ENCODE assay signal across 16 cellular contexts in the genomic region with DNA sequence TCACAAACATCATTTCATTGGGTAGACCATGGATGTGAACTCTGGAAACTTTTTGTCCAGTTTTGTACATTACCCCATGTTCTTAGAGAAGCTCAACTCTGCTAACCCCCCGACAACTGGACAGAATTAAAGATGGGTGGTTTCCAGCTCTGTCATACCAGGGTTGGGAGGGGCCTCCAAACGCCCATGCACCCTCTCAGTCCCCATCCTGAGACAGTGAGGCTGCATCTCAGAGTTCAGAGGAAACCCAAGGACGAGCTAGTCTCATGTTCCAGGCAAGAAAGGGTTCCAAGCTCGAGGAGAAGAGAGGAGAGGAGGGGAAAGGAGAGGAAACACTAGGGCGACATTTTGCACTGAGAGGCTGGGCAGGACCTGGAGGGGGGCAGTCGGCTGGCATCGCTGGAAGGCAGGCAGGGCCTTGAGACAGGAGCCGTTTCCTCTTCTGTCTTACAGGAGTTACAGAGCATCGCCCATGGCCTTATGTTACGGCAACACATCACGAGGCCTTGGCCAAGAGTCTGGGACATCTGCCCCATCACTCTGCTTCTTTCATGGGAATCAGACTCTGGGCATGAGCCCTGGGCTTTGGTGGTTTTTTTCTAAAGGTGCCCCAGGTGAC. TPM values are rescaled to one million over a fixed set of nuclear protein-coding genes. Genes with fewer than 3 reads are reported as not detected.
DNase-seq lines count a peak whose midpoint lies in the region; ATAC-seq and TF ChIP-seq lines count a peak whose summit lies in the region.
"Had no signal": no experiment of that assay in that cellular context is flagged by ENCODE, and none has a peak within 500 bp of the region (broad histone marks: within the 10 kb centered on the region; RNA-seq: fewer than 3 reads in every experiment).

No MANE protein-coding gene starts in this region.

- H3K36me3 Mint-ChIP-seq in T-helper 17 cell (ENCODE audit: low read depth): peaks cover 9% of the 10 kb centered on the region
- H3K36me3 Mint-ChIP-seq: IgD-negative memory B cell had no signal

- H3K27ac ChIP-seq in gastroesophageal sphincter: peak overlapping the region in 3 of 4 donors; percentile 63 to 79 (median 68)
- H3K27ac ChIP-seq: BLaER1, psoas muscle, SK-N-MC had no signal

- TF ChIP-seq POLR2A in gastroesophageal sphincter (IDR thresholded peaks at IDR 0.05): no peak

- H3K4me3 ChIP-seq in gastroesophageal sphincter: no peak overlapping the region
- H3K4me3 ChIP-seq: BLaER1, psoas muscle, SK-N-MC had no signal

- ATAC-seq in GM19351 (IDR thresholded peaks at IDR 0.05; ENCODE audit: unreplicated experiment) (peak; percentile 41), T-helper 17 cell (peak; percentile 46), gastroesophageal sphincter (no peak)

- H3K9me3 ChIP-seq in T-helper 17 cell (ENCODE audit: control insufficient read depth, low read length, poor library complexity, severe bottlenecking): peaks cover 3% of the 10 kb centered on the region
- no peaks in the 10 kb centered on the region for H3K9me3 ChIP-seq in gastroesophageal sphincter
- H3K9me3 ChIP-seq: psoas muscle had no signal

- peaks cover 66% of the 10 kb centered on the region for H3K4me1 Mint-ChIP-seq in T-helper 17 cell

- no peaks in the 10 kb centered on the region for H3K36me3 ChIP-seq in gastroesophageal sphincter
- H3K36me3 ChIP-seq: BLaER1 had no signal

- DNase-seq in GM13977 (ENCODE audit: low spot score) (peak; percentile 60), T-helper 17 cell (no peak), NCI-H526 treated with DMSO at 0.1 percent for 48 hours (lab: John Stamatoyannopoulos, UW) (no peak), NCI-H1417 (lab: John Stamatoyannopoulos, UW) (no peak), HEK293T (ENCODE audit: extremely low spot score) (no peak)
- DNase-seq: kidney glomerular epithelial cell, NCI-H1105 treated with DMSO at 0.1 percent for 48 hours had no signal

- WGBS in gastroesophageal sphincter (ENCODE audit: low coverage in 1 of 2), 2 donors: 80 to 83% methylated on average over 1 to 7 of the region's 11 CpGs

- H3K27me3 ChIP-seq in gastroesophageal sphincter: no peaks in the 10 kb centered on the region
- H3K27me3 ChIP-seq: BLaER1 had no signal

- TF ChIP-seq CTCF in GM13977 (IDR thresholded peaks at IDR 0.05; ENCODE audit: extremely low read depth, insufficient read depth, missing control alignments): no peak
- no peak for TF ChIP-seq CTCF in gastroesophageal sphincter (IDR thresholded peaks at IDR 0.05)

- CTCF ChIA-PET in HEK293T (lab: Yijun Ruan, JAX): interaction anchor here (0.9 kb wide), 1 partner anchor 12 kb away, joined by 3 read pairs; no protein-coding TSS in a partner anchor

- H3K27me3 Mint-ChIP-seq in T-helper 17 cell: no peaks in the 10 kb centered on the region

- H3K4me3 Mint-ChIP-seq in T-helper 17 cell: no peak overlapping the region
- H3K4me3 Mint-ChIP-seq: IgD-negative memory B cell, type B pancreatic cell had no signal

- in situ Hi-C loops in GM13977 (cut with MboI; ENCODE audit: low pct_unique_long_range_greater_than_20kb, low sequenced_read_pairs, unreplicated experiment): no loop called here

- POLR2A ChIA-PET in HEK293T (lab: Yijun Ruan, JAX): no interaction called here

- peak overlapping the region; percentile 90 for H3K27ac Mint-ChIP-seq in T-helper 17 cell
- H3K27ac Mint-ChIP-seq: IgD-negative memory B cell, type B pancreatic cell had no signal

- H3K4me1 ChIP-seq in gastroesophageal sphincter: peaks cover 0 to 42% (median 14%) of the 10 kb centered on the region in 3 donors
- H3K4me1 ChIP-seq: BLaER1 had no signal

- no peak for TF ChIP-seq EP300 in gastroesophageal sphincter (IDR thresholded peaks at IDR 0.05)

TF ChIP-seq in HEK293T, 16 proteins besides CTCF, POLR2A, EP300 and RAD21:
- TF ChIP-seq BHLHE40 (IDR thresholded peaks at IDR 0.05; ENCODE audit: borderline replicate concordance): no peak
- no peak for TF ChIP-seq FOXM1 (IDR thresholded peaks at IDR 0.05; ENCODE audit: borderline replicate concordance)
- TF ChIP-seq LEF1 (IDR thresholded peaks at IDR 0.05; ENCODE audit: borderline replicate concordance): no peak
- TF ChIP-seq SUZ12 (IDR thresholded peaks at IDR 0.05): no peak
- TF ChIP-seq FOXA1 (IDR thresholded peaks at IDR 0.05): no peak
- no peak for TF ChIP-seq HDGF (IDR thresholded peaks at IDR 0.05; ENCODE audit: borderline replicate concordance)
- no peak for TF ChIP-seq TARDBP (IDR thresholded peaks at IDR 0.05)
- TF ChIP-seq SP1 (IDR thresholded peaks at IDR 0.05): no peak
- no peak for TF ChIP-seq ARNT (IDR thresholded peaks at IDR 0.05)
- TF ChIP-seq NFRKB (IDR thresholded peaks at IDR 0.05): no peak
- no peak for TF ChIP-seq L3MBTL2 (conservative IDR thresholded peaks at IDR 0.05)
- TF ChIP-seq CTBP1 (IDR thresholded peaks at IDR 0.05; ENCODE audit: borderline replicate concordance): no peak
- TF ChIP-seq ELF4 (IDR thresholded peaks at IDR 0.05): no peak
- no peak for TF ChIP-seq FOXK2 (IDR thresholded peaks at IDR 0.05)
- TF ChIP-seq, protein P1, sequence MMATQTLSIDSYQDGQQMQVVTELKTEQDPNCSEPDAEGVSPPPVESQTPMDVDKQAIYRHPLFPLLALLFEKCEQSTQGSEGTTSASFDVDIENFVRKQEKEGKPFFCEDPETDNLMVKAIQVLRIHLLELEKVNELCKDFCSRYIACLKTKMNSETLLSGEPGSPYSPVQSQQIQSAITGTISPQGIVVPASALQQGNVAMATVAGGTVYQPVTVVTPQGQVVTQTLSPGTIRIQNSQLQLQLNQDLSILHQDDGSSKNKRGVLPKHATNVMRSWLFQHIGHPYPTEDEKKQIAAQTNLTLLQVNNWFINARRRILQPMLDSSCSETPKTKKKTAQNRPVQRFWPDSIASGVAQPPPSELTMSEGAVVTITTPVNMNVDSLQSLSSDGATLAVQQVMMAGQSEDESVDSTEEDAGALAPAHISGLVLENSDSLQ (IDR thresholded peaks at IDR 0.05): no peak
- TF ChIP-seq ZNF384 (IDR thresholded peaks at IDR 0.05): no peak

RNA-seq across cellular contexts. Expression of a gene that starts 16.4 kb away (rescaled TPM):
- total RNA-seq in T-helper 17 cell (100 to 1,000 TPM; 127 to 159 TPM), gastroesophageal sphincter (10 to 100 TPM; 21.3 to 39.8 (median 32.0) TPM)
- total RNA-seq: dermis microvascular lymphatic vessel endothelial cell, fibroblast of lung had no signal
